In the genomic region with DNA sequence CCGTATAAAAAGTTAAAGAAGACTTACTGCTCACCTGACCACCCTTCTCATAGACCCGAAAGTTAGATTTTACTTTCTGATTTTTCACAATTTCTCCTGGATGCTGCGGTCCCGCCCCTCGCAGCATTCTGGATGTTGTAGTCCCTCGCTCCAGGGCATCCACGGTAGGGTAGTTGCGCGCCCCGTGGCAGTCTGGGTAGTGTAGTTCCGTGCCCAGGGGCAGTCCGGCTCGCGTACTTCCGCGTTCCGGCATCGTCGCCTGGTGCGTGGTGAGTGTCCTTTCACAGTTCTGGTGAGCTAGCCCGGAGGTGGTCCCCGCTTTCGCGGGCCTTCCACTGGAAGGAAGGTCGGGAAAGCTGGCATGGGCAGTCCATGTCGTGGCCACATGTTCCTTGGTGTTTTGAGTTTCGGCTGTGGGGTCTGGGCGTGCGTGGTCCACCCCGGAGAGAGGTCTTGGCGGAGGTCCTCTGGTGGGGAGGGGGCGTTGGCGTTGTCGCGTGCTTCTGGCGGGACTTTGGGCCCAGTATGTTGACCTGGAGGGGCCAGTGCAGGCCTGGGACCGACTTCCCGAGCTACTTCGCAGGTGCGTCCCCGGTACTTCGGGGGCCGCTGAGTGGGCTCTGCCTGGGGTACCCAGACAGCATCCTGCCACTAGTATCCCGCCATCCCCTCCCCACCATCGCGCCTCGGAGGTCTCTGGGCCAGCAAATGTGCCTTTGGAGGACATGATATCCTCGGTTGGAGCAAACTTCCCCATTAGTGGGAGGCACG, we compare ENCODE assay signal across 8 cellular contexts. TPM values are rescaled to one million over a fixed set of nuclear protein-coding genes. Genes with fewer than 3 reads are reported as not detected.
A peak's percentile ranks its signal among the peaks of the same experiment; 100 is the strongest.
DNase-seq lines count a peak whose midpoint lies in the region; ATAC-seq, FAIRE-seq and TF ChIP-seq lines count a peak whose summit lies in the region.

ZNF169 (plus strand) TSS at position 222 of the 771 bp plus-strand sequence. CDS start 19,515 bp downstream, outside the sequence.

- 1% methylated on average over 47 to 49 of the region's 49 CpGs for WGBS in psoas muscle, 3 donors

- TF ChIP-seq POLR2A in GM12891 (IDR thresholded peaks at IDR 0.05; ENCODE audit: low read depth, low read length) (peak; percentile 85), uterus (IDR thresholded peaks at IDR 0.05) (peak; percentile 21 to 37)

- peak in 1 of 2 donors; percentile 15 for TF ChIP-seq CTCF in right atrium auricular region (IDR thresholded peaks at IDR 0.05)
- TF ChIP-seq CTCF in psoas muscle (IDR thresholded peaks at IDR 0.05) = no peak
- peak in 1 of 4 experiments; percentile 16 for TF ChIP-seq CTCF in uterus (IDR thresholded peaks at IDR 0.05)

- H3K36me3 ChIP-seq in right atrium auricular region (no peaks in the 10 kb centered on the region), psoas muscle (ENCODE audit: insufficient read depth in 1 of 2, low read depth in 1 of 2) (no peaks in the 10 kb centered on the region), uterus (no peaks in the 10 kb centered on the region)

- peak within 1 kb of the TSS; percentile 69 to 70 for H3K27ac ChIP-seq in right atrium auricular region
- H3K27ac ChIP-seq in psoas muscle = peak within 1 kb of the TSS; percentile 37
- peak within 1 kb of the TSS; percentile 61 to 79 for H3K27ac ChIP-seq in uterus

- peak; percentile 95 for DNase-seq in GM12891 (ENCODE audit: insufficient read length, low spot score)
- DNase-seq in NCI-H128 (lab: John Stamatoyannopoulos, UW; ENCODE audit: unreplicated experiment) = peak; percentile 60
- DNase-seq in T-helper 1 cell = peak; percentile 68 to 86 (median 78)
- DNase-seq in amygdala (lab: John Stamatoyannopoulos, UW) = peak; percentile 18 to 94 (median 78)
- peak; percentile 93 for DNase-seq in right atrium auricular region (ENCODE audit: low spot score)
- DNase-seq in psoas muscle = peak; percentile 93 to 95
- peak; percentile 87 to 89 for DNase-seq in uterus

- H3K27me3 ChIP-seq in right atrium auricular region (no peaks in the 10 kb centered on the region), psoas muscle (ENCODE audit: insufficient read depth in 3 of 3, low read length in 2 of 3) (no peaks in the 10 kb centered on the region), uterus (no peaks in the 10 kb centered on the region)

- H3K9me3 ChIP-seq in right atrium auricular region (no peaks in the 10 kb centered on the region), psoas muscle (no peaks in the 10 kb centered on the region), uterus (no peaks in the 10 kb centered on the region)

- H3K4me3 ChIP-seq in right atrium auricular region (peak within 1 kb of the TSS; percentile 86 to 97), psoas muscle (peak within 1 kb of the TSS; percentile 96), uterus (peak within 1 kb of the TSS; percentile 82 to 92)

- peak; percentile 100 for FAIRE-seq in GM12891 (lab: Jason Lieb, UNC)

- intact Hi-C loops in psoas muscle (cut with DNase I) = no loop called here
- intact Hi-C loops in uterus (cut with DNase I; ENCODE audit: low total_unique reads) = no loop called here

- H3K4me1 ChIP-seq in right atrium auricular region (peaks cover 0 to 17% of the 10 kb centered on the region in 2 donors), psoas muscle (peaks cover 4% of the 10 kb centered on the region), uterus (peaks cover 0 to 4% of the 10 kb centered on the region in 2 donors)

- ATAC-seq in HG02759 (IDR thresholded peaks at IDR 0.05; ENCODE audit: unreplicated experiment) = peak; percentile 100
- ATAC-seq in psoas muscle = peak; percentile 98 to 100 (median 100)

TF ChIP-seq in GM12891, 5 proteins besides CTCF, POLR2A, EP300 and RAD21:
- peak; percentile 24; the same call in 1 of the 2 replicates for TF ChIP-seq SPI1 (IDR thresholded peaks at IDR 0.05; ENCODE audit: low read depth, low read length)
- peak; percentile 73 for TF ChIP-seq TAF1 (IDR thresholded peaks at IDR 0.05; ENCODE audit: low read depth, low read length)
- TF ChIP-seq PAX5 (IDR thresholded peaks at IDR 0.05; ENCODE audit: insufficient read depth, low read length, severe bottlenecking) = no peak
- peak; percentile 79 for TF ChIP-seq POLR2AphosphoS5 (IDR thresholded peaks at IDR 0.05; ENCODE audit: low read depth, low read length)
- 0 out of 2 replicates have a peak, but pooled peaks have one; percentile 7 for TF ChIP-seq POU2F2 (IDR thresholded peaks at IDR 0.05; ENCODE audit: low read depth, low read length)

RNA-seq across cellular contexts. Expression of gene ZNF169, which starts in this region (rescaled TPM):
- polyA plus RNA-seq in GM12891 (2012; ENCODE audit: low read depth, missing spikeins) = 3.1 TPM
- total RNA-seq in right atrium auricular region (1 to 10 TPM; 1.8 to 6.5 TPM), psoas muscle (1 to 10 TPM; 1.4 to 2.8 (median 1.7) TPM), uterus (10 to 100 TPM in 2 of 4 donors, 1 to 10 TPM in 2; 5.1 to 28.5 (median 10.4) TPM)
- polyA plus RNA-seq in psoas muscle = 1 to 10 TPM in 2 of 3 donors, under 1 TPM in 1; 0.59 to 2.1 (median 1.5) TPM

Comparison
In these comparisons a context has a peak if more than half of its experiments do, and no peak if none do; other contexts are left out.
1. Peak in every context shown above with its lines: DNase-seq, ATAC-seq, H3K4me3 ChIP-seq and H3K27ac ChIP-seq.